19 cellular contexts compared by ENCODE assay signal in the genomic region with DNA sequence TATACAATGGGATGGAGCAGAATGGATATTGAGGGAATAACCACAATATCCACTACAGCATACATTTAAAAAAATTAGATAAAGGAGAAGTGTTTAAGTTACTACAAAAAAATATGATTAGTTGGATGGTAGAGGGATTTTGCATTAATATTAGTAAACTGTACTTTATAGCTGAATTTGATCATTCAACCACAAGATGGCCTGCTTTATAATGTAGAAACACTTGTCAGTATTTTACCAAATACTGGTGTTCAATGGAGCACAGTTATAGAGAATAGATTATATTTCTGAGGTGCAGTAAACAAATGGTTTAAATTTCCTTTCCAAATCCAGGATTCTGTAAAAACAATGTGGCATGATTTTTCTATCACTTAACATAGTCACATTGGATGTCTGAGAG.
A peak's percentile ranks its signal among the peaks of the same experiment; 100 is the strongest.
DNase-seq lines count a peak whose midpoint lies in the region; ATAC-seq and TF ChIP-seq lines count a peak whose summit lies in the region.
"Had no signal": no experiment of that assay in that cellular context is flagged by ENCODE, and none has a peak within 500 bp of the region (broad histone marks: within the 10 kb centered on the region; RNA-seq: fewer than 3 reads in every experiment).

No MANE protein-coding gene starts in this region.

- H3K9me3 Mint-ChIP-seq in stimulated activated naive CD8-positive, alpha-beta T cell treated with anti-CD3 and anti-CD28 coated beads, Interleukin-15, amount 100 ng/mL, for 72 hours: peaks cover 6 to 16% of the 10 kb centered on the region in 2 donors
- H3K9me3 Mint-ChIP-seq: nephron progenitor cell had no signal

- H3K27me3 ChIP-seq in BE2C (no peaks in the 10 kb centered on the region), adipocyte (replicated peaks; ENCODE audit: control insufficient read depth, insufficient read depth, low read length) (no peaks in the 10 kb centered on the region)

- H3K9ac ChIP-seq in adipocyte (ENCODE audit: low read length): no peak overlapping the region

- no peak overlapping the region for H3K4me3 Mint-ChIP-seq in stimulated activated naive CD8-positive, alpha-beta T cell treated with anti-CD3 and anti-CD28 coated beads, Interleukin-15, amount 100 ng/mL, for 72 hours
- H3K4me3 Mint-ChIP-seq: activated CD8-positive, alpha-beta T cell treated with anti-CD3 and anti-CD28 coated beads, Interleukin-2, amount 10 ng/mL, durations not matched to agents 7 days and 5 days; CD8-positive, alpha-beta memory T cell; nephron progenitor cell had no signal

- no peaks in the 10 kb centered on the region for H3K4me1 Mint-ChIP-seq in stimulated activated naive CD8-positive, alpha-beta T cell treated with anti-CD3 and anti-CD28 coated beads, Interleukin-15, amount 100 ng/mL, for 72 hours
- H3K4me1 Mint-ChIP-seq: CD8-positive, alpha-beta memory T cell; nephron progenitor cell had no signal

- H3K4me3 ChIP-seq in BE2C (ENCODE audit: low read depth, low read length): no peak overlapping the region
- H3K4me3 ChIP-seq in adipocyte (ENCODE audit: low read length): no peak overlapping the region

- TF ChIP-seq CTCF in BE2C (IDR thresholded peaks at IDR 0.05; ENCODE audit: low read depth, low read length): peak; percentile 13; the same call in 1 of the 2 replicates

- no peak for ATAC-seq in HG03139 (IDR thresholded peaks at IDR 0.05; ENCODE audit: unreplicated experiment)
- ATAC-seq in stimulated activated naive CD8-positive, alpha-beta T cell treated with anti-CD3 and anti-CD28 coated beads, Interleukin-15, amount 100 ng/mL, for 72 hours: no peak
- ATAC-seq: activated CD8-positive, alpha-beta T cell treated with anti-CD3 and anti-CD28 coated beads, Interleukin-2, amount 10 ng/mL, durations not matched to agents 7 days and 5 days had no signal

- DNase-seq in BE2C: no peak
- DNase-seq in LHCN-M2 (ENCODE audit: low read depth): peak; percentile 19
- peak; percentile 38 for DNase-seq in adipocyte (ENCODE audit: low read depth)
- DNase-seq in myocyte (ENCODE audit: low read depth): peak; percentile 10
- no peak for DNase-seq in stimulated activated naive CD8-positive, alpha-beta T cell treated with anti-CD3 and anti-CD28 coated beads, Interleukin-15, amount 100 ng/mL, for 72 hours
- no peak for DNase-seq in NCI-H1105 (lab: John Stamatoyannopoulos, UW)
- DNase-seq: activated CD4-positive, alpha-beta T cell treated with anti-CD3 and anti-CD28 coated beads for 1 hour; activated CD8-positive, alpha-beta T cell treated with anti-CD3 and anti-CD28 coated beads, Interleukin-2, amount 10 ng/mL, durations not matched to agents 7 days and 5 days; activated naive CD4-positive, alpha-beta T cell; amygdala; CD8-positive, alpha-beta memory T cell; central memory CD4-positive, alpha-beta T cell; erythroblast; hypothalamus; NCI-H1436 treated with DMSO at 0.1 percent for 48 hours; nephron progenitor cell; posterior cingulate gyrus; SHP77 had no signal

- H3K27me3 Mint-ChIP-seq in stimulated activated naive CD8-positive, alpha-beta T cell treated with anti-CD3 and anti-CD28 coated beads, Interleukin-15, amount 100 ng/mL, for 72 hours: no peaks in the 10 kb centered on the region
- H3K27me3 Mint-ChIP-seq: CD8-positive, alpha-beta memory T cell had no signal

- H3K36me3 ChIP-seq in BE2C (no peaks in the 10 kb centered on the region), adipocyte (ENCODE audit: control insufficient read depth, insufficient read depth, low read length, severe bottlenecking) (no peaks in the 10 kb centered on the region)

- H3K27ac Mint-ChIP-seq in stimulated activated naive CD8-positive, alpha-beta T cell treated with anti-CD3 and anti-CD28 coated beads, Interleukin-15, amount 100 ng/mL, for 72 hours: no peak overlapping the region
- H3K27ac Mint-ChIP-seq: activated CD8-positive, alpha-beta T cell treated with anti-CD3 and anti-CD28 coated beads, Interleukin-2, amount 10 ng/mL, durations not matched to agents 7 days and 5 days; CD8-positive, alpha-beta memory T cell; nephron progenitor cell had no signal

- H3K4me1 ChIP-seq in BE2C: no peaks in the 10 kb centered on the region
- H3K4me1 ChIP-seq in adipocyte (ENCODE audit: control insufficient read depth, insufficient read depth, low read length): peaks cover 3% of the 10 kb centered on the region

- H3K9me3 ChIP-seq in BE2C (no peaks in the 10 kb centered on the region), adipocyte (ENCODE audit: control insufficient read depth, low read length) (no peaks in the 10 kb centered on the region)

Comparison
In these comparisons a context has a peak if more than half of its experiments do, and no peak if none do; other contexts are left out.
1. DNase-seq: peak in LHCN-M2 (single experiment), adipocyte (single experiment) and myocyte (single experiment); none in BE2C (single experiment), stimulated activated naive CD8-positive, alpha-beta T cell treated with anti-CD3 and anti-CD28 coated beads, Interleukin-15, amount 100 ng/mL, for 72 hours (0 of 2) and NCI-H1105 (single experiment).